Comparison of ENCODE assay signal across 8 cellular contexts in genomic region chr9:34993502-34994428, GRCh38. TPM values are rescaled to one million over a fixed set of nuclear protein-coding genes. Genes with fewer than 3 reads are reported as not detected.
DNase-seq lines count a peak whose midpoint lies in the region; ATAC-seq lines count a peak whose summit lies in the region.

No MANE protein-coding gene starts in this region.

- no peaks in the 10 kb centered on the region for H3K9me3 Mint-ChIP-seq in activated T-helper 1 cell treated with anti-CD3 and anti-CD28 coated beads, Interleukin-12 subunit alpha, Interleukin-12 subunit beta, Interleukin-2, Interleukin-4 antibody, amounts not matched to agents 30 ng/mL and 10 ng/mL and 1 ng/mL, durations not matched to agents 14 hours and 24 hours and 36 hours

- no peaks in the 10 kb centered on the region for H3K27me3 Mint-ChIP-seq in activated T-helper 1 cell treated with anti-CD3 and anti-CD28 coated beads, Interleukin-12 subunit alpha, Interleukin-12 subunit beta, Interleukin-2, Interleukin-4 antibody, amounts not matched to agents 30 ng/mL and 10 ng/mL and 1 ng/mL, durations not matched to agents 14 hours and 24 hours and 36 hours (ENCODE audit: insufficient read depth)

- DNase-seq in NCI-H2107 treated with DMSO at 0.1 percent for 48 hours (lab: John Stamatoyannopoulos, UW; ENCODE audit: unreplicated experiment) (peak; percentile 42), NCI-H2107 (lab: John Stamatoyannopoulos, UW) (no peak), Right ventricle myocardium superior (peak; percentile 89), retina (peak; percentile 40), epidermal melanocyte (ENCODE audit: insufficient read length, low spot score) (no peak), UCSD-AML1 (lab: John Stamatoyannopoulos, UW; ENCODE audit: unreplicated experiment) (no peak)
- no peak for DNase-seq in activated T-helper 1 cell treated with anti-CD3 and anti-CD28 coated beads, Interleukin-12 subunit alpha, Interleukin-12 subunit beta, Interleukin-2, Interleukin-4 antibody, amounts not matched to agents 30 ng/mL and 10 ng/mL and 1 ng/mL, durations not matched to agents 14 hours and 24 hours and 36 hours (ENCODE audit: low spot score)

- peaks cover 13% of the 10 kb centered on the region for H3K36me3 Mint-ChIP-seq in activated T-helper 1 cell treated with anti-CD3 and anti-CD28 coated beads, Interleukin-12 subunit alpha, Interleukin-12 subunit beta, Interleukin-2, Interleukin-4 antibody, amounts not matched to agents 30 ng/mL and 10 ng/mL and 1 ng/mL, durations not matched to agents 14 hours and 24 hours and 36 hours (ENCODE audit: low read depth)

- peaks cover 69% of the 10 kb centered on the region for H3K4me1 Mint-ChIP-seq in activated T-helper 1 cell treated with anti-CD3 and anti-CD28 coated beads, Interleukin-12 subunit alpha, Interleukin-12 subunit beta, Interleukin-2, Interleukin-4 antibody, amounts not matched to agents 30 ng/mL and 10 ng/mL and 1 ng/mL, durations not matched to agents 14 hours and 24 hours and 36 hours (ENCODE audit: low read depth)

- H3K27ac Mint-ChIP-seq in activated T-helper 1 cell treated with anti-CD3 and anti-CD28 coated beads, Interleukin-12 subunit alpha, Interleukin-12 subunit beta, Interleukin-2, Interleukin-4 antibody, amounts not matched to agents 30 ng/mL and 10 ng/mL and 1 ng/mL, durations not matched to agents 14 hours and 24 hours and 36 hours = peak overlapping the region; percentile 64

- no peak overlapping the region for H3K4me3 Mint-ChIP-seq in activated T-helper 1 cell treated with anti-CD3 and anti-CD28 coated beads, Interleukin-12 subunit alpha, Interleukin-12 subunit beta, Interleukin-2, Interleukin-4 antibody, amounts not matched to agents 30 ng/mL and 10 ng/mL and 1 ng/mL, durations not matched to agents 14 hours and 24 hours and 36 hours

- peak; percentile 50 for ATAC-seq in Right ventricle myocardium superior (ENCODE audit: poor library complexity)
- ATAC-seq in GM18867 (IDR thresholded peaks at IDR 0.05; ENCODE audit: unreplicated experiment) = no peak

- intact Hi-C loops in activated T-helper 1 cell treated with anti-CD3 and anti-CD28 coated beads, Interleukin-12 subunit alpha, Interleukin-12 subunit beta, Interleukin-2, Interleukin-4 antibody, amounts not matched to agents 30 ng/mL and 10 ng/mL and 1 ng/mL, durations not matched to agents 14 hours and 24 hours and 36 hours (cut with micrococcal nuclease) = no loop called here
- intact Hi-C loops in Right ventricle myocardium superior (cut with DNase I) = loop anchor here (10.0 kb wide), 1 partner anchor 61 kb away; no protein-coding TSS in a partner anchor

RNA-seq across cellular contexts. Expression of gene DNAJB5, which starts 4.2 kb away (rescaled TPM):
- 5.3 and 6.0 TPM in 2 replicates for total RNA-seq in activated T-helper 1 cell treated with anti-CD3 and anti-CD28 coated beads, Interleukin-12 subunit alpha, Interleukin-12 subunit beta, Interleukin-2, Interleukin-4 antibody, amounts not matched to agents 30 ng/mL and 10 ng/mL and 1 ng/mL, durations not matched to agents 14 hours and 24 hours and 36 hours
- 48.7 TPM for total RNA-seq in Right ventricle myocardium superior

RNA-seq across cellular contexts. Expression of gene PHF24, which starts 35.7 kb away (rescaled TPM):
- total RNA-seq in activated T-helper 1 cell treated with anti-CD3 and anti-CD28 coated beads, Interleukin-12 subunit alpha, Interleukin-12 subunit beta, Interleukin-2, Interleukin-4 antibody, amounts not matched to agents 30 ng/mL and 10 ng/mL and 1 ng/mL, durations not matched to agents 14 hours and 24 hours and 36 hours = 0.08 and 0.12 TPM in 2 replicates
- 0.19 TPM for total RNA-seq in Right ventricle myocardium superior

Comparison
In these comparisons a context has a peak if more than half of its experiments do, and no peak if none do; other contexts are left out.
1. DNase-seq: peak in NCI-H2107 treated with DMSO at 0.1 percent for 48 hours (single experiment), Right ventricle myocardium superior (single experiment) and retina (single experiment); none in NCI-H2107 (single experiment), activated T-helper 1 cell treated with anti-CD3 and anti-CD28 coated beads, Interleukin-12 subunit alpha, Interleukin-12 subunit beta, Interleukin-2, Interleukin-4 antibody, amounts not matched to agents 30 ng/mL and 10 ng/mL and 1 ng/mL, durations not matched to agents 14 hours and 24 hours and 36 hours (single experiment), epidermal melanocyte (single experiment) and UCSD-AML1 (single experiment).